Comparison of ENCODE assay signal across 12 cellular contexts in the genomic region with DNA sequence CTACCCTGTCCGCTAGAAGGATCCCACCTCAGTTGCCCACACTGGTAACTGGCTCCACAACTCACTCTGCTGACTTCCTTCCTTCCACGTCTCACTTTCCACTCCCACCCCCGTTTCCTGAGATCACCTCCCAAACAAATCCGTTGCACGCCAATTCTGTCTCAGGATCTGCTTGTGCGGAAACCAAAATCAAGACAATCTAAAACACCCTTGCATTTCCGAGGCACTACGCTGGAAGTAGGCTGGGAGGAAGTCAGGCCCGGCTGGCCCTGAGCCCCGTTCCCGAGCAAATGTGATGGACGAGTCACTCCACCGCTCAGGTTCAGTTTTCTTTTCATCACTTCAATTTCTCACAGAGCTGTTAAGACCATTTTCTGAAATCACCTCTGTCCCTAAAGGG. TPM values are rescaled to one million over a fixed set of nuclear protein-coding genes. Genes with fewer than 3 reads are reported as not detected.
DNase-seq lines count a peak whose midpoint lies in the region; ATAC-seq and TF ChIP-seq lines count a peak whose summit lies in the region.
"Had no signal": no experiment of that assay in that cellular context is flagged by ENCODE, and none has a peak within 500 bp of the region (broad histone marks: within the 10 kb centered on the region; RNA-seq: fewer than 3 reads in every experiment).

No MANE protein-coding gene starts in this region.

- H3K4me1 ChIP-seq in lung (ENCODE audit: control insufficient read depth in 2 of 2, insufficient read depth in 2 of 2, low read length in 2 of 2) = peaks cover 0 to 23% of the 10 kb centered on the region in 2 donors
- H3K4me1 ChIP-seq in upper lobe of left lung = peaks cover 27 to 54% (median 31%) of the 10 kb centered on the region in 4 donors

- H3K27me3 Mint-ChIP-seq in activated naive CD4-positive, alpha-beta T cell treated with anti-CD3 and anti-CD28 coated beads, Interleukin-2, amount 50 U/mL, for 24 hours = no peaks in the 10 kb centered on the region
- H3K27me3 Mint-ChIP-seq in activated naive CD4-positive, alpha-beta T cell treated with anti-CD3 and anti-CD28 coated beads for 36 hours (ENCODE audit: low read depth) = no peaks in the 10 kb centered on the region

- no peak for TF ChIP-seq POLR2A in upper lobe of left lung (IDR thresholded peaks at IDR 0.05)

- H3K27me3 ChIP-seq in lung (ENCODE audit: control insufficient read depth, insufficient read depth) (no peaks in the 10 kb centered on the region), upper lobe of left lung (no peaks in the 10 kb centered on the region)

- H3K36me3 ChIP-seq in lung (ENCODE audit: control insufficient read depth in 2 of 2, insufficient read depth in 2 of 2, low read length in 2 of 2) (no peaks in the 10 kb centered on the region), upper lobe of left lung (no peaks in the 10 kb centered on the region)

- H3K9me3 Mint-ChIP-seq in activated naive CD4-positive, alpha-beta T cell treated with anti-CD3 and anti-CD28 coated beads, Interleukin-2, amount 50 U/mL, for 24 hours = no peaks in the 10 kb centered on the region
- H3K9me3 Mint-ChIP-seq in activated naive CD4-positive, alpha-beta T cell treated with anti-CD3 and anti-CD28 coated beads for 36 hours = no peaks in the 10 kb centered on the region

- peak overlapping the region; percentile 41 for H3K4me3 Mint-ChIP-seq in activated naive CD4-positive, alpha-beta T cell treated with anti-CD3 and anti-CD28 coated beads, Interleukin-2, amount 50 U/mL, for 24 hours
- no peak overlapping the region for H3K4me3 Mint-ChIP-seq in activated naive CD4-positive, alpha-beta T cell treated with anti-CD3 and anti-CD28 coated beads for 36 hours

- intact Hi-C loops in activated naive CD4-positive, alpha-beta T cell treated with anti-CD3 and anti-CD28 coated beads for 36 hours (cut with micrococcal nuclease) = no loop called here

- H3K4me3 ChIP-seq in lung (no peak overlapping the region), upper lobe of left lung (no peak overlapping the region)

- H3K36me3 Mint-ChIP-seq in activated naive CD4-positive, alpha-beta T cell treated with anti-CD3 and anti-CD28 coated beads, Interleukin-2, amount 50 U/mL, for 24 hours = peaks cover 6% of the 10 kb centered on the region
- H3K36me3 Mint-ChIP-seq in activated naive CD4-positive, alpha-beta T cell treated with anti-CD3 and anti-CD28 coated beads for 36 hours (ENCODE audit: low read depth) = no peaks in the 10 kb centered on the region

- peaks cover 14% of the 10 kb centered on the region for H3K4me1 Mint-ChIP-seq in activated naive CD4-positive, alpha-beta T cell treated with anti-CD3 and anti-CD28 coated beads, Interleukin-2, amount 50 U/mL, for 24 hours
- peaks cover 17% of the 10 kb centered on the region for H3K4me1 Mint-ChIP-seq in activated naive CD4-positive, alpha-beta T cell treated with anti-CD3 and anti-CD28 coated beads for 36 hours (ENCODE audit: low read depth)

- ATAC-seq in lung (ENCODE audit: insufficient read depth, low FRiP score) = no peak
- no peak for ATAC-seq in upper lobe of left lung (ENCODE audit: low FRiP score in 2 of 2)
- ATAC-seq in HG02840 (IDR thresholded peaks at IDR 0.05; ENCODE audit: low FRiP score, unreplicated experiment) = no peak
- ATAC-seq in GM19397 (IDR thresholded peaks at IDR 0.05; ENCODE audit: unreplicated experiment) = no peak
- ATAC-seq: activated CD4-positive, CD25-positive, alpha-beta regulatory T cell treated with anti-CD3 and anti-CD28 coated beads, Interleukin-2, amount 50 U/mL, for 24 hours had no signal

- CTCF ChIA-PET in activated naive CD4-positive, alpha-beta T cell treated with anti-CD3 and anti-CD28 coated beads for 36 hours (lab: Charles Lee) = interaction anchor here (15.0 kb wide), 1 partner anchor 83 kb away, joined by 185 read pairs; no protein-coding TSS in a partner anchor

- no peak for TF ChIP-seq EP300 in upper lobe of left lung (IDR thresholded peaks at IDR 0.05)

- H3K27ac ChIP-seq in lung (ENCODE audit: low read depth in 1 of 2, low read length in 1 of 2) (peak overlapping the region; percentile 21 to 68), upper lobe of left lung (peak overlapping the region; percentile 18 to 81 (median 56))

- no peak overlapping the region for H3K27ac Mint-ChIP-seq in activated naive CD4-positive, alpha-beta T cell treated with anti-CD3 and anti-CD28 coated beads, Interleukin-2, amount 50 U/mL, for 24 hours
- no peak overlapping the region for H3K27ac Mint-ChIP-seq in activated naive CD4-positive, alpha-beta T cell treated with anti-CD3 and anti-CD28 coated beads for 36 hours

- WGBS in lung, 2 donors = 35 to 49% methylated on average over 13 of the region's 13 CpGs
- WGBS in upper lobe of left lung, 2 donors = 49 to 50% methylated on average over 13 of the region's 13 CpGs

- H3K9me3 ChIP-seq in lung (ENCODE audit: control insufficient read depth in 2 of 2, insufficient read depth in 1 of 2, low read length in 1 of 2) (peaks cover 0 to 2% of the 10 kb centered on the region in 2 donors), upper lobe of left lung (no peaks in the 10 kb centered on the region)

- DNase-seq in activated naive CD4-positive, alpha-beta T cell treated with anti-CD3 and anti-CD28 coated beads for 36 hours = no peak
- DNase-seq in ecto neural progenitor cell (ENCODE audit: low spot score) (peak; percentile 43), lung (ENCODE audit: low spot score) (no peak), upper lobe of left lung (no peak)
- no peak for DNase-seq in activated CD8-positive, alpha-beta memory T cell treated with anti-CD3 and anti-CD28 coated beads, Interleukin-2, amount 50 U/mL, for 48 hours
- DNase-seq: DMS79; stimulated activated CD4-positive, alpha-beta T cell treated with anti-CD3 and anti-CD28 coated beads, Interleukin-1b, Interleukin-23, amount 100 ng/mL, for 48 hours; stimulated activated naive CD4-positive, alpha-beta T cell had no signal

- TF ChIP-seq CTCF in lung (IDR thresholded peaks at IDR 0.05; ENCODE audit: control extremely low read depth, extremely low read depth) = no peak
- no peak for TF ChIP-seq CTCF in upper lobe of left lung (IDR thresholded peaks at IDR 0.05)

RNA-seq across cellular contexts. Expression of gene ABCB9, which starts 23.1 kb away (rescaled TPM):
- 1 to 10 TPM; 5.1 to 5.9 TPM for total RNA-seq in activated naive CD4-positive, alpha-beta T cell treated with anti-CD3 and anti-CD28 coated beads for 36 hours
- total RNA-seq in lung (1 to 10 TPM; 6.7 to 7.5 TPM), upper lobe of left lung (1 to 10 TPM; 2.1 to 9.9 (median 4.3) TPM)
- polyA plus RNA-seq in lung = 1 to 10 TPM; 2.7 to 2.9 TPM

RNA-seq across cellular contexts. Expression of gene OGFOD2, which starts 31.8 kb away (rescaled TPM):
- 10 to 100 TPM; 26.8 to 27.7 TPM for total RNA-seq in activated naive CD4-positive, alpha-beta T cell treated with anti-CD3 and anti-CD28 coated beads for 36 hours
- total RNA-seq in lung (10 to 100 TPM; 11.4 to 30.1 TPM), upper lobe of left lung (10 to 100 TPM in 5 of 6 donors, 1 to 10 TPM in 1; 8.1 to 44.0 (median 17.6) TPM)
- 10 to 100 TPM; 17.3 to 19.7 TPM for polyA plus RNA-seq in lung

RNA-seq across cellular contexts. Expression of gene ARL6IP4, which starts 37.3 kb away (rescaled TPM):
- 100 to 1,000 TPM; 159 to 177 TPM for total RNA-seq in activated naive CD4-positive, alpha-beta T cell treated with anti-CD3 and anti-CD28 coated beads for 36 hours
- total RNA-seq in lung = 100 to 1,000 TPM in 1 of 2 donors, 10 to 100 TPM in 1; 83.6 to 186 TPM
- polyA plus RNA-seq in lung = 100 to 1,000 TPM; 197 to 354 TPM
- 100 to 1,000 TPM; 163 to 248 (median 187) TPM for total RNA-seq in upper lobe of left lung

RNA-seq across cellular contexts. Expression of gene VPS37B, which starts 47.3 kb away (rescaled TPM):
- 10 to 100 TPM; 15.6 TPM for total RNA-seq in activated naive CD4-positive, alpha-beta T cell treated with anti-CD3 and anti-CD28 coated beads for 36 hours
- total RNA-seq in lung (10 to 100 TPM; 43.1 to 44.1 TPM), upper lobe of left lung (10 to 100 TPM; 41.2 to 93.2 (median 64.0) TPM)
- polyA plus RNA-seq in lung = 10 to 100 TPM; 31.0 to 41.5 TPM
